16 cellular contexts compared by ENCODE assay signal in the genomic region with DNA sequence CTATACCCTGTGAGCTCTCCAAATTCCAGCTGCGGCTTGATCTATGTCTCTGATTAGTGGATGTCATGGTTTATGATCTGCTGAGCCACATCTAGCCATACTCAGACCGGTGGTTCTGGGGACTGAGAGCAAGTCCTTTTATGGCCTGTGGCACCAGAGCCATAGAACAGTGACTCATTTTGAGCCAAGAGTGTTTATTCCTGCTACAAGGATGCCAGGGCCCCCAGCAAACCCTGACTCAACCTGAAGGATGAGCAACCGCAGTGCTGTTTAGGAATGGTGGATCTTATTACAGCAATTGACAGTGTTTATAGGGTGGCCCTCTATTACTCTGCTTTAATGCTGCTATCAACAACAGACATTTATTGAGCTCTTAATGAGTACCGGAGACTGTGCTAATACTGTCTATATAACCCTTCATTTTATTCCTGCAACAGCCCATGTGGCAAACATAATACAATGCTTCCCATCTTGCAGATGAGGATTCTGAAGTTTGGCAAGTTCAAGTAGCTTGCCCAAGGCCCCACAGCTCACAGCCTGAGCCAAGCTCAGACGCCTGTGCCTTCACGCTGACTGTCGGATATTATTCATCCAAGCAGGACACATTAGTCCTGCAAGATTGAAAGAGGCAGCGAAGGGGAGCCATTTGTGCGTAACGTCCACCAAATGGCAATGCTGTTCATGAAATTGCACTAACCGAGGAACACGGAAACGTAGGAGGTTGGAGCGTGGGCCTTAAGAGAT.
DNase-seq lines count a peak whose midpoint lies in the region; ATAC-seq and TF ChIP-seq lines count a peak whose summit lies in the region.
"Had no signal": no experiment of that assay in that cellular context is flagged by ENCODE, and none has a peak within 500 bp of the region (broad histone marks: within the 10 kb centered on the region; RNA-seq: fewer than 3 reads in every experiment).

No MANE protein-coding gene starts in this region.

- no peaks in the 10 kb centered on the region for H3K9me2 ChIP-seq in GM23248 (ENCODE audit: insufficient read depth)

- H3K27me3 ChIP-seq in GM23248 (replicated peaks; ENCODE audit: insufficient read depth) (no peaks in the 10 kb centered on the region), skeletal muscle satellite cell (ENCODE audit: control insufficient read depth, insufficient read depth, low read length) (peaks cover 7% of the 10 kb centered on the region)
- H3K27me3 ChIP-seq: left lung, thyroid gland had no signal

- H3K27ac ChIP-seq in GM23248, result peak overlapping the region; percentile 30; the same call in 1 of the 2 replicates
- no peak overlapping the region for H3K27ac ChIP-seq in RWPE1
- H3K27ac ChIP-seq: left lung, spleen, thyroid gland, VCaP had no signal

- H2AFZ ChIP-seq in GM23248, result no peak overlapping the region

- H3K9ac ChIP-seq in GM23248, result no peak overlapping the region
- no peak overlapping the region for H3K9ac ChIP-seq in skeletal muscle satellite cell (ENCODE audit: low read depth, low read length)

- no peak for TF ChIP-seq CTCF in RWPE1 (conservative IDR thresholded peaks at IDR 0.05; ENCODE audit: low read depth)
- TF ChIP-seq CTCF in lower leg skin (IDR thresholded peaks at IDR 0.05), result no peak

- intact Hi-C loops in lower leg skin (cut with DNase I; ENCODE audit: low total_unique reads), result no loop called here

- POLR2A ChIA-PET in RWPE1 (lab: Yijun Ruan, JAX; ENCODE audit: low non-redundant PET), result no interaction called here

- peak overlapping the region; percentile 23 for H3K4me2 ChIP-seq in GM23248 (ENCODE audit: unreplicated experiment)
- H3K4me2 ChIP-seq in skeletal muscle satellite cell (ENCODE audit: low read length), result peak overlapping the region; percentile 35

- peak; percentile 95 for DNase-seq in GM23248
- peak; percentile 60 for DNase-seq in RWPE1 (ENCODE audit: low spot score)
- DNase-seq in fibroblast of gingiva (ENCODE audit: low read depth), result peak; percentile 59
- no peak for DNase-seq in lower leg skin (ENCODE audit: low spot score in 2 of 2)
- no peak for DNase-seq in NOMO-1 treated with dmso at 0.1 percent for 144 hours (lab: John Stamatoyannopoulos, UW; ENCODE audit: unreplicated experiment)
- DNase-seq: activated CD8-positive, alpha-beta memory T cell treated with anti-CD3 and anti-CD28 coated beads, Interleukin-2, amount 10 ng/mL, durations not matched to agents 7 days and 5 days; DMS 273 treated with DMSO at 0.1 percent for 48 hours; left lung; NCI-H1436; NCI-H69; SHP77 treated with DMSO at 0.1 percent for 48 hours; spleen; thyroid gland had no signal

- peaks cover 14% of the 10 kb centered on the region for H3F3A ChIP-seq in GM23248 (ENCODE audit: insufficient read depth)

- CTCF ChIA-PET in RWPE1 (lab: Yijun Ruan, JAX), result interaction anchor here (0.6 to 0.7 kb wide), 2 partner anchors 11 to 176 kb away, joined by 3 to 4 read pairs; no protein-coding TSS in a partner anchor

- H3K4me1 ChIP-seq in GM23248 (ENCODE audit: insufficient read depth), result peaks cover 29% of the 10 kb centered on the region
- H3K4me1 ChIP-seq in skeletal muscle satellite cell (ENCODE audit: control insufficient read depth, insufficient read depth, low read length), result peaks cover 30% of the 10 kb centered on the region
- H3K4me1 ChIP-seq: left lung, spleen had no signal

- WGBS in GM23248 (ENCODE audit: low coverage in 1 of 2, low lambda C conversion rate in 2 of 2, missing lambda C conversion rate in 2 of 2), 2 experiments, result 56 to 58% methylated on average over 14 of the region's 14 CpGs
- 77 to 84% methylated on average over 14 of the region's 14 CpGs for whole genome bisulfite sequencing in lower leg skin, 2 donors

- no peak for ATAC-seq in HG03565 (IDR thresholded peaks at IDR 0.05; ENCODE audit: unreplicated experiment)
- ATAC-seq: activated CD8-positive, alpha-beta memory T cell treated with anti-CD3 and anti-CD28 coated beads, Interleukin-2, amount 10 ng/mL, durations not matched to agents 7 days and 5 days; left lung had no signal

- H3K9me3 ChIP-seq in GM23248 (ENCODE audit: low read depth) (no peaks in the 10 kb centered on the region), skeletal muscle satellite cell (replicated peaks; ENCODE audit: low read length) (no peaks in the 10 kb centered on the region)
- H3K9me3 ChIP-seq: left lung, spleen, thyroid gland had no signal

- no peaks in the 10 kb centered on the region for H4K20me1 ChIP-seq in GM23248 (ENCODE audit: insufficient read depth)

- H3K36me3 ChIP-seq in GM23248 (ENCODE audit: low read depth), result no peaks in the 10 kb centered on the region
- no peaks in the 10 kb centered on the region for H3K36me3 ChIP-seq in skeletal muscle satellite cell (ENCODE audit: insufficient read depth, low read length)
- H3K36me3 ChIP-seq: left lung, spleen, thyroid gland had no signal

- no peak for TF ChIP-seq POLR2A in lower leg skin (IDR thresholded peaks at IDR 0.05)

- H3K4me3 ChIP-seq in GM23248 (no peak overlapping the region), skeletal muscle satellite cell (ENCODE audit: low read length) (no peak overlapping the region), lower leg skin (ENCODE audit: low read depth, poor library complexity, severe bottlenecking) (no peak overlapping the region)
- H3K4me3 ChIP-seq: left lung, spleen, thyroid gland had no signal

- H3K79me2 ChIP-seq in GM23248 (ENCODE audit: insufficient read depth), result no peaks in the 10 kb centered on the region

- in situ Hi-C loops in GM23248 (cut with MboI), result no loop called here

Comparison
In these comparisons a context has a peak if more than half of its experiments do, and no peak if none do; other contexts are left out.
1. DNase-seq: peak in GM23248 (single experiment), RWPE1 (single experiment) and fibroblast of gingiva (single experiment); none in lower leg skin (0 of 2) and NOMO-1 treated with dmso at 0.1 percent for 144 hours (single experiment).